In the genomic region with DNA sequence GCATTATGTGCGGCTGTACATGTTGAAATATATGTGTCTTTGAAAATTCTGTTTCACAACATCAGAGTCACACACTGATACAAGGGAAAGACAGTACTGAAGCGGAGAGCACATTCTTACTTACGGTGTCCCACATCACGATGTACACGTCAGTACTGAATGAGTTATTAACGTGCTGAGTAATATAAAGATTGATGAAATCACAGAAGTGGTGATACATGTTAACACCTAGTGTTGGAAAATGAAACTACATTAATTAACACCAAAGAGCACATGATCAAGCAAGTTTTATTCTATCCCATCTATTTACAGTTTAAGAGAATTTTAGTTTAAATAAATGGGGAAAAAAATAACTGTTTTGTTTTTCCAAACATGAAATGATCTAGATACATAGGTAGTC, we compare ENCODE assay signal across 18 cellular contexts. TPM values are rescaled to one million over a fixed set of nuclear protein-coding genes. Genes with fewer than 3 reads are reported as not detected.
A peak's percentile ranks its signal among the peaks of the same experiment; 100 is the strongest.
DNase-seq lines count a peak whose midpoint lies in the region; ATAC-seq and TF ChIP-seq lines count a peak whose summit lies in the region.
"Had no signal": no experiment of that assay in that cellular context is flagged by ENCODE, and none has a peak within 500 bp of the region (broad histone marks: within the 10 kb centered on the region; RNA-seq: fewer than 3 reads in every experiment).

No MANE protein-coding gene starts in this region.

- no peaks in the 10 kb centered on the region for H3K4me1 Mint-ChIP-seq in CD8-positive, alpha-beta T cell (ENCODE audit: low read depth)

- H3K27ac Mint-ChIP-seq in CD8-positive, alpha-beta T cell, result no peak overlapping the region
- H3K27ac Mint-ChIP-seq: activated naive CD4-positive, alpha-beta T cell treated with anti-CD3 and anti-CD28 coated beads for 36 hours; nephron had no signal

- no peak overlapping the region for H3K4me3 ChIP-seq in CD8-positive, alpha-beta T cell (ENCODE audit: low read depth, low read length)
- no peak overlapping the region for H3K4me3 ChIP-seq in WERI-Rb-1 (ENCODE audit: low read depth, low read length)
- H3K4me3 ChIP-seq in fibroblast of the aortic adventitia (ENCODE audit: low read depth, low read length), result no peak overlapping the region
- no peak overlapping the region for H3K4me3 ChIP-seq in ascending aorta
- H3K4me3 ChIP-seq: HAP-1, prostate gland, skin epidermis had no signal

- H3K36me3 Mint-ChIP-seq in CD8-positive, alpha-beta T cell, result peaks cover 68% of the 10 kb centered on the region

- ATAC-seq in CD8-positive, alpha-beta T cell, result peak; percentile 38
- ATAC-seq in GM18867 (IDR thresholded peaks at IDR 0.05; ENCODE audit: unreplicated experiment) (peak; percentile 94), GM19463 (IDR thresholded peaks at IDR 0.05; ENCODE audit: unreplicated experiment) (no peak)
- ATAC-seq: left cardiac atrium had no signal

- H3K27ac ChIP-seq in CD8-positive, alpha-beta T cell (ENCODE audit: low read depth, low read length), result no peak overlapping the region
- no peak overlapping the region for H3K27ac ChIP-seq in WERI-Rb-1
- H3K27ac ChIP-seq in substantia nigra (ENCODE audit: low read depth, low read length, poor library complexity, severe bottlenecking), result no peak overlapping the region
- H3K27ac ChIP-seq in ascending aorta, result no peak overlapping the region
- H3K27ac ChIP-seq: prostate gland, skin epidermis had no signal

- intact Hi-C loops in CD8-positive, alpha-beta T cell (cut with DNase I, micrococcal nuclease), result no loop called here
- intact Hi-C loops in ascending aorta (cut with DNase I), result no loop called here

- POLR2A ChIA-PET in CD8-positive, alpha-beta T cell (lab: Charles Lee), result no interaction called here

- no peak overlapping the region for H3K4me3 Mint-ChIP-seq in CD8-positive, alpha-beta T cell
- H3K4me3 Mint-ChIP-seq: activated naive CD4-positive, alpha-beta T cell treated with anti-CD3 and anti-CD28 coated beads for 36 hours; nephron had no signal

- H3K36me3 ChIP-seq in CD8-positive, alpha-beta T cell (ENCODE audit: insufficient read depth, low read length), result peaks cover 12% of the 10 kb centered on the region
- H3K36me3 ChIP-seq in WERI-Rb-1 (peaks cover 11% of the 10 kb centered on the region), ascending aorta (peaks cover 66 to 73% of the 10 kb centered on the region in 2 donors)

- TF ChIP-seq CTCF in CD8-positive, alpha-beta T cell (IDR thresholded peaks at IDR 0.05), result no peak
- TF ChIP-seq CTCF in WERI-Rb-1 (IDR thresholded peaks at IDR 0.05; ENCODE audit: low read depth, low read length) (0 out of 2 replicates have a peak, but pooled peaks have one; percentile 1), fibroblast of the aortic adventitia (IDR thresholded peaks at IDR 0.05; ENCODE audit: insufficient read depth, low read length) (peak; percentile 8), ascending aorta (IDR thresholded peaks at IDR 0.05) (no peak)

- DNase-seq in CD8-positive, alpha-beta T cell, result no peak
- no peak for DNase-seq in WERI-Rb-1
- DNase-seq in fibroblast of the aortic adventitia (ENCODE audit: low read depth), result no peak
- DNase-seq in HPDE6-E6E7 (ENCODE audit: extremely low spot score), result no peak
- DNase-seq in substantia nigra (lab: John Stamatoyannopoulos, UW), result no peak
- no peak for DNase-seq in ascending aorta (ENCODE audit: low spot score in 2 of 2)
- DNase-seq: activated naive CD4-positive, alpha-beta T cell treated with anti-CD3 and anti-CD28 coated beads for 36 hours; KG1; left cardiac atrium; NCI-H1092 treated with DMSO at 0.1 percent for 48 hours; NCI-H526; stimulated activated CD4-positive, alpha-beta T cell treated with anti-CD3 and anti-CD28 coated beads, Interleukin-4, amount 100 ng/mL, for 24 hours had no signal

- H3K9me3 ChIP-seq in CD8-positive, alpha-beta T cell (ENCODE audit: low read length), result no peaks in the 10 kb centered on the region
- H3K9me3 ChIP-seq in WERI-Rb-1 (ENCODE audit: severe bottlenecking) (no peaks in the 10 kb centered on the region), ascending aorta (no peaks in the 10 kb centered on the region)
- H3K9me3 ChIP-seq: HAP-1, prostate gland had no signal

- no peaks in the 10 kb centered on the region for H3K27me3 Mint-ChIP-seq in CD8-positive, alpha-beta T cell (ENCODE audit: low read depth)

- no peaks in the 10 kb centered on the region for H3K27me3 ChIP-seq in CD8-positive, alpha-beta T cell (ENCODE audit: insufficient read depth, low read length)
- H3K27me3 ChIP-seq in WERI-Rb-1 (ENCODE audit: insufficient read depth, low read depth, severe bottlenecking) (no peaks in the 10 kb centered on the region), ascending aorta (no peaks in the 10 kb centered on the region)

- CTCF ChIA-PET in CD8-positive, alpha-beta T cell (lab: Charles Lee), result interaction anchor here (0.7 kb wide), 2 partner anchors 156 to 382 kb away, joined by 3 read pairs; no protein-coding TSS in a partner anchor

- no peaks in the 10 kb centered on the region for H3K9me3 Mint-ChIP-seq in CD8-positive, alpha-beta T cell
- H3K9me3 Mint-ChIP-seq: activated naive CD4-positive, alpha-beta T cell treated with anti-CD3 and anti-CD28 coated beads for 36 hours had no signal

- no peaks in the 10 kb centered on the region for H3K4me1 ChIP-seq in CD8-positive, alpha-beta T cell (ENCODE audit: insufficient read depth, low read length)
- peaks cover 0 to 18% of the 10 kb centered on the region in 2 donors for H3K4me1 ChIP-seq in ascending aorta
- H3K4me1 ChIP-seq: HAP-1, prostate gland had no signal

RNA-seq across cellular contexts. Expression of gene EOGT, which starts 15.6 kb away (rescaled TPM):
- 10 to 100 TPM in 1 of 2 experiments, 1 to 10 TPM in 1; 9.9 to 15.2 TPM for total RNA-seq in CD8-positive, alpha-beta T cell
- total RNA-seq in fibroblast of the aortic adventitia (ENCODE audit: low replicate concordance) (26.7 and 41.6 TPM in 2 replicates), ascending aorta (50.4 TPM)

RNA-seq across cellular contexts. Expression of gene TMF1, which starts 54.2 kb away (rescaled TPM):
- total RNA-seq in CD8-positive, alpha-beta T cell, result 100 to 1,000 TPM in 1 of 2 experiments, 10 to 100 TPM in 1; 97.9 to 103 TPM
- 41.0 and 50.9 TPM in 2 replicates for total RNA-seq in fibroblast of the aortic adventitia (ENCODE audit: low replicate concordance)
- total RNA-seq in ascending aorta, result 35.2 TPM

Comparison
In these comparisons a context has a peak if more than half of its experiments do, and no peak if none do; other contexts are left out.
1. CTCF ChIP-seq: peak in WERI-Rb-1 (single experiment) and fibroblast of the aortic adventitia (single experiment); none in CD8-positive, alpha-beta T cell (single experiment) and ascending aorta (0 of 3).